ENCODE assay signal across 1 cellular context in genomic region chr2:227888289-227888688, GRCh38.
TF ChIP-seq lines count a peak whose summit lies in the region.

No MANE protein-coding gene starts in this region.

TF ChIP-seq in IMR-90, 13 proteins besides CTCF, POLR2A, EP300 and RAD21:
- TF ChIP-seq MAFK (IDR thresholded peaks at IDR 0.05; ENCODE audit: low read depth, low read length) = no peak
- no peak for TF ChIP-seq ELK1 (IDR thresholded peaks at IDR 0.05; ENCODE audit: borderline replicate concordance, low read depth, low read length)
- no peak for TF ChIP-seq FOS (IDR thresholded peaks at IDR 0.05; ENCODE audit: low read depth, low read length)
- TF ChIP-seq CHD1 (IDR thresholded peaks at IDR 0.05; ENCODE audit: low read depth, low read length) = no peak
- no peak for TF ChIP-seq MXI1 (IDR thresholded peaks at IDR 0.05; ENCODE audit: borderline replicate concordance, low read depth, low read length)
- no peak for TF ChIP-seq NFE2L2 (IDR thresholded peaks at IDR 0.05; ENCODE audit: low read depth, low read length)
- TF ChIP-seq SMC3 (IDR thresholded peaks at IDR 0.05; ENCODE audit: low read depth, low read length) = no peak
- TF ChIP-seq USF2 (IDR thresholded peaks at IDR 0.05; ENCODE audit: low read depth, low read length) = no peak
- TF ChIP-seq CEBPB (IDR thresholded peaks at IDR 0.05; ENCODE audit: low read depth, low read length) = no peak
- TF ChIP-seq RCOR1 (IDR thresholded peaks at IDR 0.05; ENCODE audit: insufficient replicate concordance, low read length) = no peak
- TF ChIP-seq BHLHE40 (IDR thresholded peaks at IDR 0.05; ENCODE audit: low read depth, low read length) = no peak
- TF ChIP-seq RFX5 (IDR thresholded peaks at IDR 0.05; ENCODE audit: low read depth, low read length) = no peak
